ENCODE assay signal across 19 cellular contexts in genomic region chr4:186829097-186829496, GRCh38.
DNase-seq lines count a peak whose midpoint lies in the region; ATAC-seq, FAIRE-seq and TF ChIP-seq lines count a peak whose summit lies in the region.
"Had no signal": no experiment of that assay in that cellular context is flagged by ENCODE, and none has a peak within 500 bp of the region (broad histone marks: within the 10 kb centered on the region; RNA-seq: fewer than 3 reads in every experiment).

No MANE protein-coding gene starts in this region.

- in situ Hi-C loops in HepG2 (cut with HindIII; ENCODE audit: extremely low pct_ligation_motif_present, low pct_unique_long_range_greater_than_20kb) = no loop called here

- no peak for TF ChIP-seq RAD21 in HepG2 (CRISPR knock-in tag; IDR thresholded peaks at IDR 0.05)

- intact Hi-C loops in HepG2 (cut with micrococcal nuclease; ENCODE audit: unreplicated experiment) (loop anchor here (5.0 kb wide), 1 partner anchor 102 kb away; no protein-coding TSS in a partner anchor), right lobe of liver (cut with DNase I) (no loop called here)

- CTCF ChIA-PET in HepG2 (lab: Yijun Ruan, JAX; ENCODE audit: low intra/inter-chr PET ratio, low total read pairs) = no interaction called here

- peaks cover 2% of the 10 kb centered on the region for H3K4me1 Mint-ChIP-seq in astrocyte (ENCODE audit: low read depth, unreplicated experiment)
- H3K4me1 Mint-ChIP-seq: B cell, T-helper 17 cell had no signal

- POLR2A ChIA-PET in HepG2 (lab: Yijun Ruan, JAX) = no interaction called here

- H3K27me3 ChIP-seq in HepG2 (ENCODE audit: control insufficient read depth in 1 of 2, insufficient read depth in 2 of 2, low read length in 2 of 2) (peaks cover 0 to 5% of the 10 kb centered on the region in 2 experiments; a peak in 2 of 5 replicates), right lobe of liver (no peaks in the 10 kb centered on the region), astrocyte (ENCODE audit: insufficient read depth, low read length) (peaks cover 3% of the 10 kb centered on the region), smooth muscle cell (ENCODE audit: low read depth) (no peaks in the 10 kb centered on the region)

- no peaks in the 10 kb centered on the region for H4K20me1 ChIP-seq in HepG2 (ENCODE audit: insufficient read depth, low read length)
- H4K20me1 ChIP-seq in astrocyte (ENCODE audit: insufficient read depth, low read length) = no peaks in the 10 kb centered on the region
- H4K20me1 ChIP-seq in smooth muscle cell (ENCODE audit: low read depth) = no peaks in the 10 kb centered on the region

- no peaks in the 10 kb centered on the region for H3K27me3 Mint-ChIP-seq in astrocyte (ENCODE audit: low read depth, unreplicated experiment)
- H3K27me3 Mint-ChIP-seq: B cell, T-helper 17 cell had no signal

- no TSS peak for BruUV-seq in HepG2 (replicated peaks; lab: Mats Ljungman, UMichigan)

- no peaks in the 10 kb centered on the region for H3F3A ChIP-seq in smooth muscle cell (ENCODE audit: low read depth)

- H3K4me1 ChIP-seq in HepG2 (ENCODE audit: insufficient read depth, low read length) (peaks cover 69% of the 10 kb centered on the region), right lobe of liver (no peaks in the 10 kb centered on the region), astrocyte (ENCODE audit: insufficient read depth, low read length) (peaks cover 21% of the 10 kb centered on the region), smooth muscle cell (ENCODE audit: low read depth) (no peaks in the 10 kb centered on the region)

- H3K4me3 ChIP-seq in HepG2 (replicated peaks in 1 of 3; ENCODE audit: insufficient read depth in 1 of 3, low read depth in 2 of 3, low read length in 3 of 3) (no peak overlapping the region; a peak in 1 of 6 replicates), right lobe of liver (no peak overlapping the region), astrocyte (ENCODE audit: insufficient read depth, low read depth, low read length) (no peak overlapping the region), smooth muscle cell (no peak overlapping the region)
- H3K4me3 ChIP-seq: SK-N-MC had no signal

- no peak for FAIRE-seq in HepG2 (lab: Jason Lieb, UNC)
- FAIRE-seq in astrocyte (lab: Jason Lieb, UNC) = no peak

- H3K27ac ChIP-seq in HepG2 (ENCODE audit: extremely low read length, insufficient read depth, low read length) (no peak overlapping the region), right lobe of liver (no peak overlapping the region), astrocyte (ENCODE audit: low read depth, low read length) (no peak overlapping the region), smooth muscle cell (ENCODE audit: low read depth) (peak overlapping the region; percentile 9)
- H3K27ac ChIP-seq: SK-N-MC had no signal

- H2AFZ ChIP-seq in HepG2 (ENCODE audit: low read length) (no peak overlapping the region), astrocyte (ENCODE audit: low read depth, low read length) (no peak overlapping the region), smooth muscle cell (ENCODE audit: low read depth) (no peak overlapping the region)

- DNase-seq in HepG2 (ENCODE audit: low spot score) (no peak), right lobe of liver (no peak), astrocyte (ENCODE audit: low read depth) (no peak), smooth muscle cell (lab: John Stamatoyannopoulos, UW; ENCODE audit: unreplicated experiment) (no peak), NK-92 (lab: John Stamatoyannopoulos, UW; ENCODE audit: unreplicated experiment) (no peak), GOT3 (lab: John Stamatoyannopoulos, UW) (no peak)
- DNase-seq: DND-41, H7, NCI-H1105, NCI-H146, NCI-H2029 treated with DMSO at 0.1 percent for 48 hours, NCI-H524, NCI-H82, SW 1271, T-helper 17 cell had no signal

- TF ChIP-seq POLR2A in HepG2 (IDR thresholded peaks at IDR 0.05; ENCODE audit: insufficient read depth in 1 of 2, low read depth in 2 of 2, low read length in 2 of 2) (no peak), right lobe of liver (IDR thresholded peaks at IDR 0.05) (no peak)

- no peak overlapping the region for H3K4me3 Mint-ChIP-seq in astrocyte (ENCODE audit: unreplicated experiment)
- H3K4me3 Mint-ChIP-seq: B cell, T-helper 17 cell had no signal

- H3K9ac ChIP-seq in HepG2 (ENCODE audit: insufficient read depth, low read depth, low read length) (peak overlapping the region; percentile 45; the same call in 1 of the 2 replicates), astrocyte (ENCODE audit: low read length) (peak overlapping the region; percentile 26), smooth muscle cell (ENCODE audit: low read depth) (no peak overlapping the region)

- H3K79me2 ChIP-seq in HepG2 (ENCODE audit: insufficient read depth, low read length) = no peaks in the 10 kb centered on the region
- no peaks in the 10 kb centered on the region for H3K79me2 ChIP-seq in astrocyte (ENCODE audit: insufficient read depth, low read length)
- H3K79me2 ChIP-seq in smooth muscle cell (ENCODE audit: low read depth) = no peaks in the 10 kb centered on the region

- no peaks in the 10 kb centered on the region for H3K36me3 Mint-ChIP-seq in astrocyte (ENCODE audit: low read depth, unreplicated experiment)

- no peak overlapping the region for H3K27ac Mint-ChIP-seq in astrocyte (ENCODE audit: unreplicated experiment)
- H3K27ac Mint-ChIP-seq: B cell, T-helper 17 cell had no signal

- no peak for TF ChIP-seq EP300 in HepG2 (IDR thresholded peaks at IDR 0.05; ENCODE audit: low read depth in 2 of 2, low read length in 2 of 2)
- no peak for TF ChIP-seq EP300 in HepG2 (CRISPR knock-in tag; IDR thresholded peaks at IDR 0.05; ENCODE audit: borderline replicate concordance)

- H3K9me3 ChIP-seq in HepG2 (ENCODE audit: low read length) = no peaks in the 10 kb centered on the region
- no peaks in the 10 kb centered on the region for H3K9me3 ChIP-seq in right lobe of liver
- no peaks in the 10 kb centered on the region for H3K9me3 ChIP-seq in astrocyte (ENCODE audit: insufficient read depth, low read depth, low read length)
- H3K9me3 ChIP-seq in smooth muscle cell (replicated peaks; ENCODE audit: low read depth) = no peaks in the 10 kb centered on the region

- H3K36me3 ChIP-seq in HepG2 (replicated peaks in 1 of 2; ENCODE audit: control insufficient read depth in 1 of 2, insufficient read depth in 2 of 2, low read length in 2 of 2) (no peaks in the 10 kb centered on the region), right lobe of liver (no peaks in the 10 kb centered on the region), astrocyte (ENCODE audit: insufficient read depth, low read length) (no peaks in the 10 kb centered on the region), smooth muscle cell (ENCODE audit: low read depth) (no peaks in the 10 kb centered on the region)

- peaks cover 1% of the 10 kb centered on the region for H3K9me3 Mint-ChIP-seq in astrocyte (ENCODE audit: unreplicated experiment)

- peak overlapping the region; percentile 70; the same call in 1 of the 2 replicates for H3K4me2 ChIP-seq in HepG2 (ENCODE audit: low read depth, low read length)
- peak overlapping the region; percentile 62 for H3K4me2 ChIP-seq in astrocyte (ENCODE audit: low read length)
- no peak overlapping the region for H3K4me2 ChIP-seq in smooth muscle cell

- ATAC-seq in HepG2 = no peak
- ATAC-seq in right lobe of liver = no peak
- ATAC-seq in HG02798 (IDR thresholded peaks at IDR 0.05; ENCODE audit: poor library complexity, unreplicated experiment) = peak; percentile 42
- ATAC-seq in HG02759 (IDR thresholded peaks at IDR 0.05; ENCODE audit: unreplicated experiment) = no peak
- ATAC-seq: T-helper 17 cell had no signal

- TF ChIP-seq CTCF in HepG2 (CRISPR knock-in tag; IDR thresholded peaks at IDR 0.05) (no peak), right lobe of liver (IDR thresholded peaks at IDR 0.05) (no peak), astrocyte (IDR thresholded peaks at IDR 0.05; ENCODE audit: insufficient read depth, low read depth, low read length) (no peak), smooth muscle cell (IDR thresholded peaks at IDR 0.05; ENCODE audit: borderline replicate concordance, insufficient read depth, poor library complexity, severe bottlenecking) (no peak)

- 73% methylated on average over 6 of the region's 6 CpGs for WGBS in HepG2 (ENCODE audit: low lambda C conversion rate)
- WGBS in right lobe of liver (ENCODE audit: insufficient coverage, low coverage, low lambda C conversion rate, missing lambda C conversion rate) = 91% methylated on average over 6 of the region's 6 CpGs
- WGBS in smooth muscle cell (ENCODE audit: low lambda C conversion rate) = 95% methylated on average over 6 of the region's 6 CpGs

TF ChIP-seq in HepG2, 621 proteins besides CTCF, POLR2A, EP300 and RAD21 (continues in another document):
- TF ChIP-seq RBAK (CRISPR knock-in tag; IDR thresholded peaks at IDR 0.05) (no peak), SMAD9 (CRISPR knock-in tag; IDR thresholded peaks at IDR 0.05) (no peak), YY1 (IDR thresholded peaks at IDR 0.05; ENCODE audit: insufficient read depth, insufficient replicate concordance, low read depth, low read length) (no peak), ZBTB39 (CRISPR knock-in tag; IDR thresholded peaks at IDR 0.05) (no peak), HBP1 (CRISPR knock-in tag; IDR thresholded peaks at IDR 0.05; ENCODE audit: low read depth) (no peak), IRF2 (CRISPR knock-in tag; IDR thresholded peaks at IDR 0.05) (no peak)
